Comparison of ENCODE assay signal across 8 cellular contexts in genomic region chr16:2156025-2156848, GRCh38. TPM values are rescaled to one million over a fixed set of nuclear protein-coding genes. Genes with fewer than 3 reads are reported as not detected.
DNase-seq lines count a peak whose midpoint lies in the region; ATAC-seq and TF ChIP-seq lines count a peak whose summit lies in the region.

No MANE protein-coding gene starts in this region.

- CTCF ChIA-PET in GM10248 (lab: Yijun Ruan, JAX) = interaction anchor here (0.8 to 6.3 kb wide), 5 partner anchors 10 to 152 kb away, joined by 3 to 78 read pairs (median 22); partner anchors contain the start of gene NPW

- TF ChIP-seq CTCF in heart right ventricle (IDR thresholded peaks at IDR 0.05) (no peak), neural crest cell (conservative IDR thresholded peaks at IDR 0.05) (no peak), GM10248 (IDR thresholded peaks at IDR 0.05; ENCODE audit: control extremely low read depth, extremely low read depth, low read depth, missing control alignments) (no peak)

- no peak for ATAC-seq in heart right ventricle

- H3K4me3 Mint-ChIP-seq in T-helper 2 cell treated with Interferon-gamma antibody and Interleukin-4, amounts not matched to agents 5 μg/mL and 100 μg/mL, for 36 hours = peak overlapping the region; percentile 99
- peak overlapping the region; percentile 92 for H3K4me3 Mint-ChIP-seq in neural crest cell

- DNase-seq in heart right ventricle = no peak
- no peak for DNase-seq in cardiac septum (ENCODE audit: low spot score)
- no peak for DNase-seq in T-helper 2 cell treated with Interferon-gamma antibody and Interleukin-4, amounts not matched to agents 5 μg/mL and 100 μg/mL, for 36 hours (ENCODE audit: low spot score)
- no peak for DNase-seq in epithelial cell of prostate (ENCODE audit: low read depth, low spot score)
- no peak for DNase-seq in neural crest cell (ENCODE audit: low read depth, low spot score)
- DNase-seq in HuH-7.5 (ENCODE audit: low spot score) = no peak
- DNase-seq in SK-N-DZ (ENCODE audit: low spot score) = no peak
- DNase-seq in GM10248 (ENCODE audit: extremely low spot score) = no peak

- H3K27ac ChIP-seq in heart right ventricle (peak overlapping the region in 9 of 10 donors; percentile 11 to 89 (median 82)), epithelial cell of prostate (peak overlapping the region; percentile 90)

- no peaks in the 10 kb centered on the region for H3K27me3 Mint-ChIP-seq in T-helper 2 cell treated with Interferon-gamma antibody and Interleukin-4, amounts not matched to agents 5 μg/mL and 100 μg/mL, for 36 hours (ENCODE audit: low read depth)
- peaks cover 3% of the 10 kb centered on the region for H3K27me3 Mint-ChIP-seq in neural crest cell (ENCODE audit: low read depth)

- no peaks in the 10 kb centered on the region for H3K9me3 Mint-ChIP-seq in T-helper 2 cell treated with Interferon-gamma antibody and Interleukin-4, amounts not matched to agents 5 μg/mL and 100 μg/mL, for 36 hours
- H3K9me3 Mint-ChIP-seq in neural crest cell = no peaks in the 10 kb centered on the region

- POLR2A ChIA-PET in GM10248 (lab: Yijun Ruan, JAX) = interaction anchor here (0.5 to 1.8 kb wide), 69 partner anchors 7 to 1847 kb away, joined by 3 to 40 read pairs (median 5); partner anchors contain the start of genes ECI1, GFER, MLST8 and MSRB1

- H3K4me3 ChIP-seq in heart right ventricle = peak overlapping the region; percentile 50 to 92 (median 80)

- peaks cover 37 to 86% (median 73%) of the 10 kb centered on the region in 9 donors for H3K4me1 ChIP-seq in heart right ventricle

- 7 to 9% methylated on average over 41 of the region's 41 CpGs for WGBS in heart right ventricle, 2 donors

- no peaks in the 10 kb centered on the region for H3K27me3 ChIP-seq in heart right ventricle

- peaks cover 21% of the 10 kb centered on the region for H3K4me1 Mint-ChIP-seq in T-helper 2 cell treated with Interferon-gamma antibody and Interleukin-4, amounts not matched to agents 5 μg/mL and 100 μg/mL, for 36 hours (ENCODE audit: low read depth)
- H3K4me1 Mint-ChIP-seq in neural crest cell = peaks cover 51% of the 10 kb centered on the region

- peaks cover 0 to 28% (median 2%) of the 10 kb centered on the region in 9 donors for H3K36me3 ChIP-seq in heart right ventricle

- peaks cover 27% of the 10 kb centered on the region for H3K36me3 Mint-ChIP-seq in T-helper 2 cell treated with Interferon-gamma antibody and Interleukin-4, amounts not matched to agents 5 μg/mL and 100 μg/mL, for 36 hours (ENCODE audit: low read depth)
- peaks cover 11% of the 10 kb centered on the region for H3K36me3 Mint-ChIP-seq in neural crest cell (ENCODE audit: low read depth)

- H3K9me3 ChIP-seq in heart right ventricle = no peaks in the 10 kb centered on the region

- peak overlapping the region; percentile 95 for H3K27ac Mint-ChIP-seq in T-helper 2 cell treated with Interferon-gamma antibody and Interleukin-4, amounts not matched to agents 5 μg/mL and 100 μg/mL, for 36 hours
- H3K27ac Mint-ChIP-seq in neural crest cell (ENCODE audit: unreplicated experiment) = peak overlapping the region; percentile 87

- intact Hi-C loops in heart right ventricle (cut with DNase I) (loop anchor here in 3 of 10 donors (5.0 to 10.0 kb wide), 3 partner anchors 51 to 349 kb away; partner anchors contain the start of genes ECI1 (in 1 of the 3) and MLST8 (in 1 of the 3)), cardiac septum (cut with DNase I) (loop anchor here (5.0 kb wide), 2 partner anchors 51 to 96 kb away; partner anchors contain the start of genes ECI1 and MLST8)

RNA-seq across cellular contexts. Expression of gene TRAF7, which starts 0.7 kb away (rescaled TPM):
- total RNA-seq in heart right ventricle (10 to 100 TPM; 16.9 to 44.9 (median 23.8) TPM), cardiac septum (35.7 TPM), neural crest cell (82.2 and 85.5 TPM in 2 replicates)
- 10 to 100 TPM; 14.6 to 28.2 TPM for polyA plus RNA-seq in heart right ventricle
- 97.6 and 109 TPM in 2 replicates for polyA plus RNA-seq in SK-N-DZ (2014; cell fraction: cytosol; rRNA removed)
- polyA plus RNA-seq in SK-N-DZ (2014; cell fraction: nucleus; rRNA removed) = 116 and 158 TPM in 2 replicates

RNA-seq across cellular contexts. Expression of gene RAB26, which starts 7.8 kb away (rescaled TPM):
- total RNA-seq in heart right ventricle = 1 to 10 TPM in 8 of 10 donors, under 1 TPM in 2; 0.74 to 4.3 (median 1.6) TPM
- polyA plus RNA-seq in heart right ventricle = 1 to 10 TPM in 1 of 2 donors, under 1 TPM in 1; 0.26 to 6.4 TPM
- total RNA-seq in cardiac septum = 2.2 TPM
- total RNA-seq in neural crest cell = 0.64 and 0.98 TPM in 2 replicates
- polyA plus RNA-seq in SK-N-DZ (2014; cell fraction: cytosol; rRNA removed) = 3.9 and 5.3 TPM in 2 replicates
- polyA plus RNA-seq in SK-N-DZ (2014; cell fraction: nucleus; rRNA removed) = 38.0 and 47.6 TPM in 2 replicates

RNA-seq across cellular contexts. Expression of gene PKD1, which starts 20.5 kb away (rescaled TPM):
- 100 to 1,000 TPM in 6 of 10 donors, 10 to 100 TPM in 4; 79.3 to 122 (median 104) TPM for total RNA-seq in heart right ventricle
- polyA plus RNA-seq in heart right ventricle = 100 to 1,000 TPM in 1 of 2 donors, 10 to 100 TPM in 1; 76.7 to 114 TPM
- total RNA-seq in cardiac septum = 178 TPM
- 108 and 115 TPM in 2 replicates for total RNA-seq in neural crest cell
- 80.0 and 122 TPM in 2 replicates for polyA plus RNA-seq in SK-N-DZ (2014; cell fraction: cytosol; rRNA removed)
- 608 and 841 TPM in 2 replicates for polyA plus RNA-seq in SK-N-DZ (2014; cell fraction: nucleus; rRNA removed)

RNA-seq across cellular contexts. Expression of gene CASKIN1, which starts 40.2 kb away (rescaled TPM):
- 1 to 10 TPM in 5 of 10 donors, under 1 TPM in 5; 0.24 to 6.0 (median 1.1) TPM for total RNA-seq in heart right ventricle
- polyA plus RNA-seq in heart right ventricle = 1 to 10 TPM in 1 of 2 donors, under 1 TPM in 1; 0.33 to 3.4 TPM
- total RNA-seq in cardiac septum = 1.2 TPM
- total RNA-seq in neural crest cell = 18.9 and 20.2 TPM in 2 replicates
- polyA plus RNA-seq in SK-N-DZ (2014; cell fraction: cytosol; rRNA removed) = 4.7 and 4.8 TPM in 2 replicates
- 28.7 and 32.8 TPM in 2 replicates for polyA plus RNA-seq in SK-N-DZ (2014; cell fraction: nucleus; rRNA removed)

RNA-seq across cellular contexts. Expression of gene MLST8, which starts 49.0 kb away (rescaled TPM):
- total RNA-seq in heart right ventricle = 10 to 100 TPM; 19.3 to 28.8 (median 23.6) TPM
- 10 to 100 TPM; 38.8 to 43.1 TPM for polyA plus RNA-seq in heart right ventricle
- 26.3 TPM for total RNA-seq in cardiac septum
- total RNA-seq in neural crest cell = 68.1 and 69.2 TPM in 2 replicates
- polyA plus RNA-seq in SK-N-DZ (2014; cell fraction: cytosol; rRNA removed) = 37.3 and 53.0 TPM in 2 replicates
- 103 and 131 TPM in 2 replicates for polyA plus RNA-seq in SK-N-DZ (2014; cell fraction: nucleus; rRNA removed)
